In the genomic region with DNA sequence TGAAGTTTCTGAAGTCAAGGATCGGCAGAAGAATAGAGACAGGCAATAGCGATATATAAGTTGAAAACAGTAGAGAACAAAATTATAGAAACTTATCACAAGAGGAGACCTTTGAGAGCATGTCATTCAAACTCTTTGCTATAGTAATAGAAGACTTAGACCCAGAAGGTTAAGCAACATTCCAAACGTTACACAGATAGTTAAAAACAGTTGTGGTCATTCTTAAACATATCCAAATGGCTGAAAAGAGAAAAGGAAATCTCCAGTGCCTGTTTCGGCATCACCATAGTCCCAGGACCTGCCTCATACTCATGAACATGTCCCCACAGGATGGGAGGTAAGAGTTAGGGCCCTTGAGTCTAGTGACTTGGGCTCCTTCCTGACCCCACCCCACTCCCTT, we compare ENCODE assay signal across 1 cellular context.
TF ChIP-seq lines count a peak whose summit lies in the region.

No MANE protein-coding gene starts in this region.

TF ChIP-seq in K562, 482 proteins besides CTCF, POLR2A, EP300 and RAD21 (continued from another document):
- TF ChIP-seq, protein P1, sequence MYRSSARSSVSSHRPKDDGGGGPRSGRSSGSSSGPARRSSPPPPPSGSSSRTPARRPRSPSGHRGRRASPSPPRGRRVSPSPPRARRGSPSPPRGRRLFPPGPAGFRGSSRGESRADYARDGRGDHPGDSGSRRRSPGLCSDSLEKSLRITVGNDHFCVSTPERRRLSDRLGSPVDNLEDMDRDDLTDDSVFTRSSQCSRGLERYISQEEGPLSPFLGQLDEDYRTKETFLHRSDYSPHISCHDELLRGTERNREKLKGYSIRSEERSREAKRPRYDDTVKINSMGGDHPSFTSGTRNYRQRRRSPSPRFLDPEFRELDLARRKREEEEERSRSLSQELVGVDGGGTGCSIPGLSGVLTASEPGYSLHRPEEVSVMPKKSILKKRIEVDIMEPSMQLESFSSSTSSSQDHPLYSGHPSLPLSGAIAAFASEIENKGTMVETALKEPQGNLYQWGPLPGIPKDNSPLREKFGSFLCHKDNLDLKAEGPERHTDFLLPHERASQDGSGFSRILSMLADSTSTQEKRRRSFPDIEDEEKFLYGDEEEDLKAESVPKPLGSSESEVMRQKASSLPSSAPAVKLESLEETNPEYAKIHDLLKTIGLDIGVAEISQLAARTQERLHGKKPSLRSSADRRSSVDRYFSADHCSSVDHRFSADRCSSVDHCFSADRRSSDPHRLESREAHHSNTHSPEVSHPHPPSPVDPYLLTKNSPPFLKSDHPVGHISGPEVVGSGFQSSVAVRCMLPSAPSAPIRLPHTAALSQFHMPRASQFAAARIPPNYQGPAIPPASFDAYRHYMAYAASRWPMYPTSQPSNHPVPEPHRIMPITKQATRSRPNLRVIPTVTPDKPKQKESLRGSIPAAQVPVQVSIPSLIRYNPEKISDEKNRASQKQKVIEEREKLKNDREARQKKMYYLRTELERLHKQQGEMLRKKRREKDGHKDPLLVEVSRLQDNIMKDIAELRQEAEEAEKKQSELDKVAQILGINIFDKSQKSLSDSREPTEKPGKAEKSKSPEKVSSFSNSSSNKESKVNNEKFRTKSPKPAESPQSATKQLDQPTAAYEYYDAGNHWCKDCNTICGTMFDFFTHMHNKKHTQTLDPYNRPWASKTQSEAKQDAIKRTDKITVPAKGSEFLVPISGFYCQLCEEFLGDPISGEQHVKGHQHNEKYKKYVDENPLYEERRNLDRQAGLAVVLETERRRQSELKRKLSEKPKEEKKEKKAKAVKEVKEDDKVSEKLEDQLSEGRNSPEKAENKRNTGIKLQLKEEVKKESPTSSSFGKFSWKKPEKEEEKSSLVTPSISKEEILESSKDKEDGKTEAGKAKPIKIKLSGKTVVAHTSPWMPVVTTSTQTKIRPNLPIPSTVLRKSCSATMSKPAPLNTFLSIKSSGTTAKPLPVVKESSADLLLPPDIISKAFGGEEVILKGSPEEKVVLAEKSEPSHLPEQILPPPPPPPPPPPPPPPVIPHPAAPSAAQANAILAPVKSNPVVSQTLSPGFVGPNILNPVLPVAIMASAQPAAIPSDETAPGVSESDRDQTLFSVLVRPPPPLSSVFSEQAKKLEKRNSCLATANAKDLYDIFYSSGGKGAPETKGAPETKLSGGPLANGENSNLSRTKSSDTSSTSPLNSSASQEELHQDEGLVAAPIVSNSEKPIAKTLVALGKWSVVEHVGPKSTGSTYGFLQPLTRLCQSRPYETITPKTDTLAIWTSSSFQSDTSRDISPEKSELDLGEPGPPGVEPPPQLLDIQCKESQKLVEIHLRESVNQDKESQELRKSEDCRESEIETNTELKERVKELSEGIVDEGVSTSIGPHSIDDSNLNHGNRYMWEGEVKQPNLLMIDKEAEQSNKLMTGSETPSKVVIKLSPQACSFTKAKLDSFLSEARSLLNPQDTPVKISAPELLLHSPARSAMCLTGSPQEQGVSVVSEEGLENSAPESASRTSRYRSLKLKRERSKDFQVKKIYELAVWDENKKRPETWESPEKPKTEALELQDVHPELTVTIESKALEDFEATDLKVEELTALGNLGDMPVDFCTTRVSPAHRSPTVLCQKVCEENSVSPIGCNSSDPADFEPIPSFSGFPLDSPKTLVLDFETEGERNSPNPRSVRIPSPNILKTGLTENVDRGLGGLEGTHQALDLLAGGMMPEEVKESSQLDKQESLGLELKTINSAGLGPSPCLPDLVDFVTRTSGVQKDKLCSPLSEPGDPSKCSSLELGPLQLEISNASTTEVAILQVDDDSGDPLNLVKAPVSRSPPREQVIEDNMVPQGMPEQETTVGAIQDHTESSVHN (IDR thresholded peaks at IDR 0.05; ENCODE audit: borderline replicate concordance in 1 of 2, low read depth in 1 of 2) = no peak
- TF ChIP-seq ZFP30 (CRISPR knock-in tag; IDR thresholded peaks at IDR 0.05; ENCODE audit: borderline replicate concordance) = no peak
- TF ChIP-seq, protein P2, sequence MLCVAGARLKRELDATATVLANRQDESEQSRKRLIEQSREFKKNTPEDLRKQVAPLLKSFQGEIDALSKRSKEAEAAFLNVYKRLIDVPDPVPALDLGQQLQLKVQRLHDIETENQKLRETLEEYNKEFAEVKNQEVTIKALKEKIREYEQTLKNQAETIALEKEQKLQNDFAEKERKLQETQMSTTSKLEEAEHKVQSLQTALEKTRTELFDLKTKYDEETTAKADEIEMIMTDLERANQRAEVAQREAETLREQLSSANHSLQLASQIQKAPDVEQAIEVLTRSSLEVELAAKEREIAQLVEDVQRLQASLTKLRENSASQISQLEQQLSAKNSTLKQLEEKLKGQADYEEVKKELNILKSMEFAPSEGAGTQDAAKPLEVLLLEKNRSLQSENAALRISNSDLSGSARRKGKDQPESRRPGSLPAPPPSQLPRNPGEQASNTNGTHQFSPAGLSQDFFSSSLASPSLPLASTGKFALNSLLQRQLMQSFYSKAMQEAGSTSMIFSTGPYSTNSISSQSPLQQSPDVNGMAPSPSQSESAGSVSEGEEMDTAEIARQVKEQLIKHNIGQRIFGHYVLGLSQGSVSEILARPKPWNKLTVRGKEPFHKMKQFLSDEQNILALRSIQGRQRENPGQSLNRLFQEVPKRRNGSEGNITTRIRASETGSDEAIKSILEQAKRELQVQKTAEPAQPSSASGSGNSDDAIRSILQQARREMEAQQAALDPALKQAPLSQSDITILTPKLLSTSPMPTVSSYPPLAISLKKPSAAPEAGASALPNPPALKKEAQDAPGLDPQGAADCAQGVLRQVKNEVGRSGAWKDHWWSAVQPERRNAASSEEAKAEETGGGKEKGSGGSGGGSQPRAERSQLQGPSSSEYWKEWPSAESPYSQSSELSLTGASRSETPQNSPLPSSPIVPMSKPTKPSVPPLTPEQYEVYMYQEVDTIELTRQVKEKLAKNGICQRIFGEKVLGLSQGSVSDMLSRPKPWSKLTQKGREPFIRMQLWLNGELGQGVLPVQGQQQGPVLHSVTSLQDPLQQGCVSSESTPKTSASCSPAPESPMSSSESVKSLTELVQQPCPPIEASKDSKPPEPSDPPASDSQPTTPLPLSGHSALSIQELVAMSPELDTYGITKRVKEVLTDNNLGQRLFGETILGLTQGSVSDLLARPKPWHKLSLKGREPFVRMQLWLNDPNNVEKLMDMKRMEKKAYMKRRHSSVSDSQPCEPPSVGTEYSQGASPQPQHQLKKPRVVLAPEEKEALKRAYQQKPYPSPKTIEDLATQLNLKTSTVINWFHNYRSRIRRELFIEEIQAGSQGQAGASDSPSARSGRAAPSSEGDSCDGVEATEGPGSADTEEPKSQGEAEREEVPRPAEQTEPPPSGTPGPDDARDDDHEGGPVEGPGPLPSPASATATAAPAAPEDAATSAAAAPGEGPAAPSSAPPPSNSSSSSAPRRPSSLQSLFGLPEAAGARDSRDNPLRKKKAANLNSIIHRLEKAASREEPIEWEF (CRISPR knock-in tag; IDR thresholded peaks at IDR 0.05) = no peak
- TF ChIP-seq, protein P3, sequence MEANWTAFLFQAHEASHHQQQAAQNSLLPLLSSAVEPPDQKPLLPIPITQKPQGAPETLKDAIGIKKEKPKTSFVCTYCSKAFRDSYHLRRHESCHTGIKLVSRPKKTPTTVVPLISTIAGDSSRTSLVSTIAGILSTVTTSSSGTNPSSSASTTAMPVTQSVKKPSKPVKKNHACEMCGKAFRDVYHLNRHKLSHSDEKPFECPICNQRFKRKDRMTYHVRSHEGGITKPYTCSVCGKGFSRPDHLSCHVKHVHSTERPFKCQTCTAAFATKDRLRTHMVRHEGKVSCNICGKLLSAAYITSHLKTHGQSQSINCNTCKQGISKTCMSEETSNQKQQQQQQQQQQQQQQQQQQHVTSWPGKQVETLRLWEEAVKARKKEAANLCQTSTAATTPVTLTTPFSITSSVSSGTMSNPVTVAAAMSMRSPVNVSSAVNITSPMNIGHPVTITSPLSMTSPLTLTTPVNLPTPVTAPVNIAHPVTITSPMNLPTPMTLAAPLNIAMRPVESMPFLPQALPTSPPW (CRISPR knock-in tag; IDR thresholded peaks at IDR 0.05) = no peak
- no peak for TF ChIP-seq ZNF561 (CRISPR knock-in tag; conservative IDR thresholded peaks at IDR 0.05)
- TF ChIP-seq ZNF174 (CRISPR knock-in tag; IDR thresholded peaks at IDR 0.05) = no peak
- TF ChIP-seq CBX5 (IDR thresholded peaks at IDR 0.05; ENCODE audit: borderline replicate concordance, low read depth) = no peak
- no peak for TF ChIP-seq BCL6 (CRISPR knock-in tag; IDR thresholded peaks at IDR 0.05)
- TF ChIP-seq ZNF143 (CRISPR knock-in tag; IDR thresholded peaks at IDR 0.05) = no peak
- TF ChIP-seq, protein P4, sequence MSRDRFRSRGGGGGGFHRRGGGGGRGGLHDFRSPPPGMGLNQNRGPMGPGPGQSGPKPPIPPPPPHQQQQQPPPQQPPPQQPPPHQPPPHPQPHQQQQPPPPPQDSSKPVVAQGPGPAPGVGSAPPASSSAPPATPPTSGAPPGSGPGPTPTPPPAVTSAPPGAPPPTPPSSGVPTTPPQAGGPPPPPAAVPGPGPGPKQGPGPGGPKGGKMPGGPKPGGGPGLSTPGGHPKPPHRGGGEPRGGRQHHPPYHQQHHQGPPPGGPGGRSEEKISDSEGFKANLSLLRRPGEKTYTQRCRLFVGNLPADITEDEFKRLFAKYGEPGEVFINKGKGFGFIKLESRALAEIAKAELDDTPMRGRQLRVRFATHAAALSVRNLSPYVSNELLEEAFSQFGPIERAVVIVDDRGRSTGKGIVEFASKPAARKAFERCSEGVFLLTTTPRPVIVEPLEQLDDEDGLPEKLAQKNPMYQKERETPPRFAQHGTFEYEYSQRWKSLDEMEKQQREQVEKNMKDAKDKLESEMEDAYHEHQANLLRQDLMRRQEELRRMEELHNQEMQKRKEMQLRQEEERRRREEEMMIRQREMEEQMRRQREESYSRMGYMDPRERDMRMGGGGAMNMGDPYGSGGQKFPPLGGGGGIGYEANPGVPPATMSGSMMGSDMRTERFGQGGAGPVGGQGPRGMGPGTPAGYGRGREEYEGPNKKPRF (IDR thresholded peaks at IDR 0.05; ENCODE audit: low read depth, low read length) = no peak
- TF ChIP-seq HNRNPL (IDR thresholded peaks at IDR 0.05; ENCODE audit: low read depth, low read length) = no peak
- TF ChIP-seq ZNF311 (CRISPR knock-in tag; IDR thresholded peaks at IDR 0.05) = no peak
- TF ChIP-seq, protein P5, sequence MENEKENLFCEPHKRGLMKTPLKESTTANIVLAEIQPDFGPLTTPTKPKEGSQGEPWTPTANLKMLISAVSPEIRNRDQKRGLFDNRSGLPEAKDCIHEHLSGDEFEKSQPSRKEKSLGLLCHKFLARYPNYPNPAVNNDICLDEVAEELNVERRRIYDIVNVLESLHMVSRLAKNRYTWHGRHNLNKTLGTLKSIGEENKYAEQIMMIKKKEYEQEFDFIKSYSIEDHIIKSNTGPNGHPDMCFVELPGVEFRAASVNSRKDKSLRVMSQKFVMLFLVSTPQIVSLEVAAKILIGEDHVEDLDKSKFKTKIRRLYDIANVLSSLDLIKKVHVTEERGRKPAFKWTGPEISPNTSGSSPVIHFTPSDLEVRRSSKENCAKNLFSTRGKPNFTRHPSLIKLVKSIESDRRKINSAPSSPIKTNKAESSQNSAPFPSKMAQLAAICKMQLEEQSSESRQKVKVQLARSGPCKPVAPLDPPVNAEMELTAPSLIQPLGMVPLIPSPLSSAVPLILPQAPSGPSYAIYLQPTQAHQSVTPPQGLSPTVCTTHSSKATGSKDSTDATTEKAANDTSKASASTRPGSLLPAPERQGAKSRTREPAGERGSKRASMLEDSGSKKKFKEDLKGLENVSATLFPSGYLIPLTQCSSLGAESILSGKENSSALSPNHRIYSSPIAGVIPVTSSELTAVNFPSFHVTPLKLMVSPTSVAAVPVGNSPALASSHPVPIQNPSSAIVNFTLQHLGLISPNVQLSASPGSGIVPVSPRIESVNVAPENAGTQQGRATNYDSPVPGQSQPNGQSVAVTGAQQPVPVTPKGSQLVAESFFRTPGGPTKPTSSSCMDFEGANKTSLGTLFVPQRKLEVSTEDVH (IDR thresholded peaks at IDR 0.05; ENCODE audit: low read depth, partially characterized antibody) = no peak
